In genomic region chr3:158644345-158644908, GRCh38 we compare ENCODE assay signal across 1 cellular context.
TF ChIP-seq lines count a peak whose summit lies in the region.

TSS of gene GFM1 (plus strand) at chr3:158644527. CDS start at chr3:158644635, 108 bp downstream.

TF ChIP-seq in K562, 482 proteins besides CTCF, POLR2A, EP300 and RAD21 (continued from another document and continues in another):
- TF ChIP-seq ZBTB11 (CRISPR knock-in tag; IDR thresholded peaks at IDR 0.05) (peak; percentile 86 to 97 (median 88); a peak in 5 of 6 replicates), CBX1 (IDR thresholded peaks at IDR 0.05; ENCODE audit: low read depth) (no peak), NFATC3 (IDR thresholded peaks at IDR 0.05) (no peak), GATA2 (CRISPR knock-in tag; IDR thresholded peaks at IDR 0.05) (no peak), ZNF75A (CRISPR knock-in tag; IDR thresholded peaks at IDR 0.05) (no peak), ETS1 (conservative IDR thresholded peaks at IDR 0.05; ENCODE audit: control insufficient read depth, low read depth, low read length) (peak; percentile 94; the same call in 1 of the 2 replicates), ZNF277 (CRISPR knock-in tag; IDR thresholded peaks at IDR 0.05; ENCODE audit: borderline replicate concordance) (no peak), ZBTB17 (CRISPR knock-in tag; IDR thresholded peaks at IDR 0.05) (peak; percentile 76; the same call in 1 of the 2 replicates), RB1 (IDR thresholded peaks at IDR 0.05; ENCODE audit: low read depth) (peak; percentile 59; the same call in 1 of the 2 replicates), NRF1 (conservative IDR thresholded peaks at IDR 0.05 in 1 of 2, IDR thresholded peaks at IDR 0.05 in 1 of 2) (peak; percentile 52 to 58; a peak in 3 of 4 replicates), GMEB1 (CRISPR knock-in tag; IDR thresholded peaks at IDR 0.05) (peak; percentile 28; the same call in 1 of the 2 replicates), SMAD1 (IDR thresholded peaks at IDR 0.05; ENCODE audit: low read depth, low read length, partially characterized antibody) (peak; percentile 39), DLX4 (CRISPR knock-in tag; IDR thresholded peaks at IDR 0.05) (no peak), SUPT5H (IDR thresholded peaks at IDR 0.05) (peak; percentile 91), HNRNPLL (IDR thresholded peaks at IDR 0.05; ENCODE audit: low read depth, low read length, poor library complexity, severe bottlenecking) (peak; percentile 98), NFXL1 (CRISPR knock-in tag; IDR thresholded peaks at IDR 0.05) (0 out of 2 replicates have a peak, but pooled peaks have one; percentile 14), ZBED1 (IDR thresholded peaks at IDR 0.05) (no peak), RBM15 (IDR thresholded peaks at IDR 0.05; ENCODE audit: insufficient read depth, low read length) (no peak), BRF1 (IDR thresholded peaks at IDR 0.05; ENCODE audit: borderline replicate concordance, extremely low read depth, insufficient read length) (no peak), TARDBP (IDR thresholded peaks at IDR 0.05) (peak; percentile 31; the same call in 1 of the 2 replicates), MECOM (CRISPR knock-in tag; IDR thresholded peaks at IDR 0.05) (no peak), ETV6 (IDR thresholded peaks at IDR 0.05; ENCODE audit: borderline replicate concordance in 1 of 2, low read depth in 2 of 2, low read length in 1 of 2) (no peak; a peak in 1 of 4 replicates), ETV6 (CRISPR knock-in tag; IDR thresholded peaks at IDR 0.05; ENCODE audit: borderline replicate concordance) (no peak), SOX6 (IDR thresholded peaks at IDR 0.05) (0 out of 2 replicates have a peak, but pooled peaks have one; percentile 35), ZNF143 (CRISPR knock-in tag; IDR thresholded peaks at IDR 0.05) (no peak), DPF2 (IDR thresholded peaks at IDR 0.05) (0 out of 2 replicates have a peak, but pooled peaks have one; percentile 16), TBP (optimal IDR thresholded peaks at IDR 0.05; ENCODE audit: low read depth, low read length) (peak; percentile 77), ARID3B (CRISPR knock-in tag; IDR thresholded peaks at IDR 0.05; ENCODE audit: borderline replicate concordance) (0 out of 2 replicates have a peak, but pooled peaks have one; percentile 52), CCNT2 (IDR thresholded peaks at IDR 0.05; ENCODE audit: borderline replicate concordance, extremely low read depth, insufficient read length, low read depth, low read length) (no peak), RERE (CRISPR knock-in tag; IDR thresholded peaks at IDR 0.05; ENCODE audit: borderline replicate concordance) (no peak), ZNF766 (CRISPR knock-in tag; conservative IDR thresholded peaks at IDR 0.05) (peak; percentile 56; the same call in 1 of the 2 replicates), SMAD2 (IDR thresholded peaks at IDR 0.05; ENCODE audit: low read depth, low read length) (no peak), FOS (IDR thresholded peaks at IDR 0.05; ENCODE audit: extremely low read depth, insufficient read length) (no peak), ETV5 (CRISPR knock-in tag; IDR thresholded peaks at IDR 0.05; ENCODE audit: low read depth) (peak; percentile 53; the same call in 1 of the 2 replicates), SRSF9 (IDR thresholded peaks at IDR 0.05; ENCODE audit: borderline replicate concordance, low read depth, low read length) (no peak), ZNF592 (IDR thresholded peaks at IDR 0.05) (no peak)
